8 cellular contexts compared by ENCODE assay signal in genomic region chr2:109612991-109613921, GRCh38. TPM values are rescaled to one million over a fixed set of nuclear protein-coding genes. Genes with fewer than 3 reads are reported as not detected.
DNase-seq lines count a peak whose midpoint lies in the region; ATAC-seq and TF ChIP-seq lines count a peak whose summit lies in the region.

No MANE protein-coding gene starts in this region.

- peak overlapping the region; percentile 88 for H3K27ac Mint-ChIP-seq in endothelial cell (ENCODE audit: unreplicated experiment)

- H3K4me2 ChIP-seq in mesenchymal stem cell (ENCODE audit: low read length, poor library complexity, severe bottlenecking): peak overlapping the region; percentile 74

- peak overlapping the region; percentile 87 to 91 for H3K4ac ChIP-seq in mesenchymal stem cell (ENCODE audit: low read depth in 1 of 2, low read length in 2 of 2)

- peaks cover 16% of the 10 kb centered on the region for H3K79me1 ChIP-seq in mesenchymal stem cell (replicated peaks; ENCODE audit: low read length, poor library complexity, severe bottlenecking)

- 2% methylated on average over 69 of the region's 83 CpGs for WGBS in mesenchymal stem cell
- 1 to 3% methylated on average over 28 to 30 of the region's 83 CpGs for WGBS in thyroid gland, 2 donors

- no peak overlapping the region for H2AFZ ChIP-seq in mesenchymal stem cell (ENCODE audit: low read depth, low read length)

- H4K8ac ChIP-seq in mesenchymal stem cell (ENCODE audit: low read length): peak overlapping the region; percentile 49

- peaks cover 22% of the 10 kb centered on the region for H3K4me1 ChIP-seq in RWPE2 (ENCODE audit: insufficient read depth, poor library complexity, severe bottlenecking)
- peaks cover 17% of the 10 kb centered on the region for H3K4me1 ChIP-seq in mesenchymal stem cell (ENCODE audit: control insufficient read depth, insufficient read depth, low read depth, low read length)
- H3K4me1 ChIP-seq in thyroid gland: peaks cover 14 to 22% of the 10 kb centered on the region in 2 donors

- ATAC-seq in activated T-cell treated with anti-CD3 and anti-CD28 coated beads, Interleukin-2, amount 50 U/mL, for 4 hours: peak; percentile 1 to 4
- peak; percentile 13 for ATAC-seq in HG02885 (IDR thresholded peaks at IDR 0.05; ENCODE audit: poor library complexity, unreplicated experiment)
- ATAC-seq in RWPE2 (ENCODE audit: low read depth): no peak; the same call in 2 of the 3 replicates

- H3K36me3 ChIP-seq in RWPE2 (ENCODE audit: low read depth) (peaks cover 17% of the 10 kb centered on the region), mesenchymal stem cell (ENCODE audit: control insufficient read depth in 1 of 2, insufficient read depth in 2 of 2, low read depth in 1 of 2, low read length in 2 of 2) (no peaks in the 10 kb centered on the region), thyroid gland (no peaks in the 10 kb centered on the region)

- peak overlapping the region; percentile 100 for H2BK15ac ChIP-seq in mesenchymal stem cell (ENCODE audit: low read depth, poor library complexity, severe bottlenecking)

- peak overlapping the region; percentile 91 for H3K27ac ChIP-seq in RWPE2 (ENCODE audit: poor library complexity, severe bottlenecking)
- peak overlapping the region; percentile 38 for H3K27ac ChIP-seq in mesenchymal stem cell (ENCODE audit: low read length, poor library complexity, severe bottlenecking)
- peak overlapping the region; percentile 89 to 97 (median 96) for H3K27ac ChIP-seq in thyroid gland

- H2AK5ac ChIP-seq in mesenchymal stem cell (ENCODE audit: low read length, severe bottlenecking): no peak overlapping the region

- H2BK120ac ChIP-seq in mesenchymal stem cell (ENCODE audit: low read depth, low read length): peak overlapping the region; percentile 98

- intact Hi-C loops in thyroid gland (cut with DNase I): loop anchor here (10.0 kb wide), 1 partner anchor 62 kb away; no protein-coding TSS in a partner anchor

- peak overlapping the region in 1 of 2 experiments; percentile 54 for H2BK12ac ChIP-seq in mesenchymal stem cell (ENCODE audit: low read length in 2 of 2)

- H3K27me3 ChIP-seq in RWPE2 (ENCODE audit: insufficient read depth, poor library complexity, severe bottlenecking) (no peaks in the 10 kb centered on the region), mesenchymal stem cell (ENCODE audit: control insufficient read depth in 1 of 2, insufficient read depth in 1 of 2, low read length in 2 of 2) (no peaks in the 10 kb centered on the region), thyroid gland (no peaks in the 10 kb centered on the region)

- TF ChIP-seq CTCF in RWPE2 (IDR thresholded peaks at IDR 0.05; ENCODE audit: poor library complexity, severe bottlenecking) (no peak), endothelial cell (IDR thresholded peaks at IDR 0.05; ENCODE audit: unreplicated experiment) (no peak), thyroid gland (IDR thresholded peaks at IDR 0.05) (peak in 1 of 6 experiments; percentile 6)

- peaks cover 53% of the 10 kb centered on the region for H3K27me3 Mint-ChIP-seq in activated T-cell treated with anti-CD3 and anti-CD28 coated beads, Interleukin-2, amount 50 U/mL, for 4 hours (ENCODE audit: low read depth)
- peaks cover 15% of the 10 kb centered on the region for H3K27me3 Mint-ChIP-seq in endothelial cell (ENCODE audit: unreplicated experiment)

- H3K9me3 ChIP-seq in RWPE2 (ENCODE audit: severe bottlenecking): no peaks in the 10 kb centered on the region
- no peaks in the 10 kb centered on the region for H3K9me3 ChIP-seq in mesenchymal stem cell (ENCODE audit: control insufficient read depth, low read length)
- no peaks in the 10 kb centered on the region for H3K9me3 ChIP-seq in thyroid gland

- peak overlapping the region in 1 of 2 experiments; percentile 89 for H3K23ac ChIP-seq in mesenchymal stem cell (ENCODE audit: low read length in 2 of 2)

- H4K91ac ChIP-seq in mesenchymal stem cell (ENCODE audit: low read length): peak overlapping the region; percentile 90

- no peaks in the 10 kb centered on the region for H3K36me3 Mint-ChIP-seq in activated T-cell treated with anti-CD3 and anti-CD28 coated beads, Interleukin-2, amount 50 U/mL, for 4 hours (ENCODE audit: insufficient read depth)
- H3K36me3 Mint-ChIP-seq in endothelial cell (ENCODE audit: low read depth, unreplicated experiment): peaks cover 7% of the 10 kb centered on the region

- H3K14ac ChIP-seq in mesenchymal stem cell (ENCODE audit: low read length in 2 of 2): peak overlapping the region in 1 of 2 experiments; percentile 75

- H2BK5ac ChIP-seq in mesenchymal stem cell (ENCODE audit: low read depth, low read length, poor library complexity, severe bottlenecking): peak overlapping the region; percentile 95

- peak overlapping the region; percentile 79 for H3K4me3 Mint-ChIP-seq in activated T-cell treated with anti-CD3 and anti-CD28 coated beads, Interleukin-2, amount 50 U/mL, for 4 hours
- peak overlapping the region; percentile 94 for H3K4me3 Mint-ChIP-seq in endothelial cell (ENCODE audit: unreplicated experiment)

- peaks cover 17% of the 10 kb centered on the region for H3K4me1 Mint-ChIP-seq in activated T-cell treated with anti-CD3 and anti-CD28 coated beads, Interleukin-2, amount 50 U/mL, for 4 hours (ENCODE audit: low read depth)
- H3K4me1 Mint-ChIP-seq in endothelial cell (ENCODE audit: unreplicated experiment): peaks cover 32% of the 10 kb centered on the region

- TF ChIP-seq POLR2A in thyroid gland (IDR thresholded peaks at IDR 0.05): no peak

- no peaks in the 10 kb centered on the region for H3K9me3 Mint-ChIP-seq in activated T-cell treated with anti-CD3 and anti-CD28 coated beads, Interleukin-2, amount 50 U/mL, for 4 hours
- no peaks in the 10 kb centered on the region for H3K9me3 Mint-ChIP-seq in endothelial cell (ENCODE audit: unreplicated experiment)

- peak overlapping the region; percentile 94 for H3K9ac ChIP-seq in mesenchymal stem cell (ENCODE audit: low read length)

- no peak for DNase-seq in activated T-cell treated with anti-CD3 and anti-CD28 coated beads, Interleukin-2, amount 50 U/mL, for 4 hours
- DNase-seq in activated T-cell treated with anti-CD3 and anti-CD28 coated beads for 4 hours (no peak), RWPE2 (ENCODE audit: low spot score) (no peak), endothelial cell (ENCODE audit: low spot score) (peak; percentile 58), mesenchymal stem cell (peak; percentile 67), thyroid gland (peak; percentile 42 to 58), GF-D8 (lab: John Stamatoyannopoulos, UW) (no peak)

- peak overlapping the region; percentile 86 to 94 for H3K18ac ChIP-seq in mesenchymal stem cell (ENCODE audit: low read depth in 1 of 2, low read length in 2 of 2)

- H3K4me3 ChIP-seq in RWPE2 (ENCODE audit: severe bottlenecking): peak overlapping the region; percentile 76
- H3K4me3 ChIP-seq in mesenchymal stem cell (ENCODE audit: insufficient read depth in 1 of 2, low read depth in 1 of 2, low read length in 2 of 2): peak overlapping the region; percentile 85 to 88
- H3K4me3 ChIP-seq in thyroid gland (replicated peaks in 1 of 3): peak overlapping the region; percentile 48 to 79 (median 70)

RNA-seq across cellular contexts. Expression of gene SEPTIN10, which starts 0.5 kb away (rescaled TPM):
- total RNA-seq in activated T-cell treated with anti-CD3 and anti-CD28 coated beads, Interleukin-2, amount 50 U/mL, for 4 hours: 1 to 10 TPM in 2 of 3 donors, under 1 TPM in 1; 0.66 to 1.3 (median 1.1) TPM
- total RNA-seq in endothelial cell (ENCODE audit: unreplicated experiment) (69.8 TPM), thyroid gland (10 to 100 TPM; 61.7 to 99.3 (median 70.4) TPM)
- polyA plus RNA-seq in mesenchymal stem cell (2013, experiment 1 of 2): 59.2 TPM
- polyA plus RNA-seq in mesenchymal stem cell (2013, experiment 2 of 2): 61.1 TPM

RNA-seq across cellular contexts. Expression of gene SOWAHC, which starts 0.9 kb away (rescaled TPM):
- total RNA-seq in activated T-cell treated with anti-CD3 and anti-CD28 coated beads, Interleukin-2, amount 50 U/mL, for 4 hours: under 1 TPM; 0.38 to 0.53 (median 0.46) TPM
- total RNA-seq in endothelial cell (ENCODE audit: unreplicated experiment) (2.2 TPM), thyroid gland (10 to 100 TPM; 13.4 to 18.7 (median 17.0) TPM)
- polyA plus RNA-seq in mesenchymal stem cell (2013, experiment 1 of 2): 5.7 TPM
- 6.0 TPM for polyA plus RNA-seq in mesenchymal stem cell (2013, experiment 2 of 2)

Comparison
In these comparisons a context has a peak if more than half of its experiments do, and no peak if none do; other contexts are left out.
1. DNase-seq: peak in endothelial cell (single experiment), mesenchymal stem cell (single experiment) and thyroid gland (2 of 2); none in activated T-cell treated with anti-CD3 and anti-CD28 coated beads, Interleukin-2, amount 50 U/mL, for 4 hours (single experiment), activated T-cell treated with anti-CD3 and anti-CD28 coated beads for 4 hours (single experiment), RWPE2 (single experiment) and GF-D8 (single experiment).
2. H3K27ac ChIP-seq: peak in every context shown above with its lines; median percentile 96 in thyroid gland; 91 in RWPE2; 38 in mesenchymal stem cell.
3. RNA of gene SEPTIN10, which starts 0.5 kb away (total RNA-seq): 61.7 to 99.3 TPM in thyroid gland and 69.8 TPM in endothelial cell (single experiment); 0.66 to 1.3 TPM in activated T-cell treated with anti-CD3 and anti-CD28 coated beads, Interleukin-2, amount 50 U/mL, for 4 hours; every median in the first group is over 10 times any median in the second.
4. Peak in every context shown above with its lines, with median percentiles within 50 percentile points of each other: H3K4me3 ChIP-seq.